1 cellular context compared by ENCODE assay signal in genomic region chr2:166091439-166091838, GRCh38.
TF ChIP-seq lines count a peak whose summit lies in the region.

No MANE protein-coding gene starts in this region.

TF ChIP-seq in GM23338, 12 proteins besides CTCF, POLR2A, EP300 and RAD21 (continued from another document):
- no peak for TF ChIP-seq REST (IDR thresholded peaks at IDR 0.05; ENCODE audit: unreplicated experiment)
- TF ChIP-seq NANOG (IDR thresholded peaks at IDR 0.05; ENCODE audit: borderline replicate concordance) = no peak
- TF ChIP-seq EZH2phosphoT487 (IDR thresholded peaks at IDR 0.05; ENCODE audit: unreplicated experiment) = no peak
- TF ChIP-seq ZNF462 (CRISPR knock-in tag; IDR thresholded peaks at IDR 0.05) = no peak
